In the genomic region with DNA sequence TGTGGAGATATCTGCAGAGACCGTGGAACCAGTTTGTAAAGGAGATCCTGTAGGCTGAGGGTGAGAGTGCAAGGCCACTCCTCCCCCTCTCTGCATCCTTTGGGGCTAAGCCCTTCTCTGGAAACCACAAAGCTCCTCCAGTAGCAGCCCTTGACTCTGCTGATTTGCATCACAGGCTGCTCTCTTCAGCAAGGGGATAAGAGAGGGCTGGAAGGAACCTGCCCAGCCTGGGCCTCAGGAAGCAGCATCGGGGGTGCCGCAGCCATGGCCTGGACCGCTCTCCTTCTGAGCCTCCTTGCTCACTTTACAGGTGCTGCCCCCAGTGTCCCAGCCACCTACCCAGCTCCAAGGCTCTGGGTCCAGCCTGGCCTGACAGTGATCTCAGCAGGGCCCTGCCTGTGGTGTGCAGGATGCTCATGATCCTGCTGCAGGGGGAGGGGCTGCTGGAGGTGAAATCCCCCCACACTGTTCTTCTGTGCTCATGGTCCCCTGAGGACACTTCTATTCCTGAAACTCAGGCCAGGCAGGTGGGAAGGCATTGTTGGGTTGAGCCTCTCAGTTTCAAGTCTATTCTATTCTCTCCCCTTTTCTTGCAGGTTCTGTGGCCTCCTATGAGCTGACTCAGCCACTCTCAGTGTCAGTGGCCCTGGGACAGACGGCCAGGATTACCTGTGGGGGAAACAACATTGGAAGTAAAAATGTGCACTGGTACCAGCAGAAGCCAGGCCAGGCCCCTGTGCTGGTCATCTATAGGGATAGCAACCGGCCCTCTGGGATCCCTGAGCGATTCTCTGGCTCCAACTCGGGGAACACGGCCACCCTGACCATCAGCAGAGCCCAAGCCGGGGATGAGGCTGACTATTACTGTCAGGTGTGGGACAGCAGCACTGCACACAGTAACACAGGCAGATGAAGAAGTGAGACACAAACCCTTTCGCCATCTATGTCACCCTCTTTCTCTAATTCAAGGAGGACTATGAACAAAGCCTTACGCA, we compare ENCODE assay signal across 11 cellular contexts.
DNase-seq lines count a peak whose midpoint lies in the region; ATAC-seq lines count a peak whose summit lies in the region.
"Had no signal": no experiment of that assay in that cellular context is flagged by ENCODE, and none has a peak within 500 bp of the region (broad histone marks: within the 10 kb centered on the region; RNA-seq: fewer than 3 reads in every experiment).

No MANE protein-coding gene starts in this region.

- ATAC-seq in GM19351 (IDR thresholded peaks at IDR 0.05; ENCODE audit: unreplicated experiment) = peak; percentile 77
- ATAC-seq in HG03139 (IDR thresholded peaks at IDR 0.05; ENCODE audit: unreplicated experiment) = no peak
- ATAC-seq: HCT116, left colon had no signal

- DNase-seq in DMS53 treated with DMSO at 0.1 percent for 48 hours (lab: John Stamatoyannopoulos, UW; ENCODE audit: unreplicated experiment) = peak; percentile 11
- peak; percentile 52 for DNase-seq in NCI-H2107 (lab: John Stamatoyannopoulos, UW)
- DNase-seq in central memory CD4-positive, alpha-beta T cell = peak; percentile 57
- no peak for DNase-seq in cerebellar nuclear complex (lab: John Stamatoyannopoulos, UW)
- no peak for DNase-seq in stimulated activated naive CD4-positive, alpha-beta T cell treated with Interleukin-2 at 50 U/mL for 16 hours (lab: John Stamatoyannopoulos, UW)
- DNase-seq in LoVo (ENCODE audit: low spot score) = no peak
- DNase-seq: NCI-H2081 had no signal

Comparison
In these comparisons a context has a peak if more than half of its experiments do, and no peak if none do; other contexts are left out.
1. DNase-seq: peak in DMS53 treated with DMSO at 0.1 percent for 48 hours (single experiment), NCI-H2107 (single experiment) and central memory CD4-positive, alpha-beta T cell (single experiment); none in cerebellar nuclear complex (0 of 2), stimulated activated naive CD4-positive, alpha-beta T cell treated with Interleukin-2 at 50 U/mL for 16 hours (single experiment) and LoVo (single experiment).